ENCODE assay signal across 27 cellular contexts in genomic region chr5:88045146-88045545, GRCh38.
"Had no signal": no experiment of that assay in that cellular context is flagged by ENCODE, and none has a peak within 500 bp of the region (broad histone marks: within the 10 kb centered on the region; RNA-seq: fewer than 3 reads in every experiment).

No MANE protein-coding gene starts in this region.

- DNase-seq: cerebellar nuclear complex; cortex of kidney; effector CD4-positive, alpha-beta T cell; foreskin fibroblast; gastrocnemius medialis; heart right ventricle; immature natural killer cell; islet precursor cell; kidney glomerular epithelial cell; left colon; left ventricle myocardium superior; lower lobe of right lung; mucosa of descending colon; naive B cell; right cardiac atrium; sigmoid colon; stimulated activated CD4-positive, alpha-beta T cell treated with anti-CD3 and anti-CD28 coated beads, Interleukin-2, amount 100 ng/mL, for 24 hours; stimulated activated CD4-positive, alpha-beta T cell treated with anti-CD3 and anti-CD28 coated beads, Interleukin-4, amount 100 ng/mL, for 24 hours; stimulated activated naive CD4-positive, alpha-beta T cell treated with Interleukin-2 at 50 U/mL for 16 hours; stomach; testis; tibial artery had no signal

- H3K27me3 Mint-ChIP-seq: naive B cell; natural killer cell treated with Interleukin-12 subunit alpha and Interleukin-12 subunit beta and Interleukin-15 and Interleukin-18, amount 100 ng/mL, for 72 hours; type B pancreatic cell had no signal

- H3K4me1 Mint-ChIP-seq: immature natural killer cell; memory B cell; naive B cell; stimulated activated effector memory CD8-positive, alpha-beta T cell treated with anti-CD3 and anti-CD28 coated beads, Interleukin-12 subunit alpha, Interleukin-12 subunit beta, amount 100 ng/mL, for 72 hours had no signal

- H3K4me3 Mint-ChIP-seq: immature natural killer cell; memory B cell; naive B cell; natural killer cell treated with Interleukin-12 subunit alpha and Interleukin-12 subunit beta and Interleukin-15 and Interleukin-18, amount 100 ng/mL, for 72 hours; neural crest cell; stimulated activated effector memory CD8-positive, alpha-beta T cell treated with anti-CD3 and anti-CD28 coated beads, Interleukin-12 subunit alpha, Interleukin-12 subunit beta, amount 100 ng/mL, for 72 hours; type B pancreatic cell had no signal

- H3K36me3 Mint-ChIP-seq: immature natural killer cell; memory B cell; naive B cell; natural killer cell treated with Interleukin-12 subunit alpha and Interleukin-12 subunit beta and Interleukin-15 and Interleukin-18, amount 100 ng/mL, for 72 hours; stimulated activated effector memory CD8-positive, alpha-beta T cell treated with anti-CD3 and anti-CD28 coated beads, Interleukin-12 subunit alpha, Interleukin-12 subunit beta, amount 100 ng/mL, for 72 hours; type B pancreatic cell had no signal

- H3K27ac Mint-ChIP-seq: immature natural killer cell; memory B cell; naive B cell; natural killer cell treated with Interleukin-12 subunit alpha and Interleukin-12 subunit beta and Interleukin-15 and Interleukin-18, amount 100 ng/mL, for 72 hours; stimulated activated effector memory CD8-positive, alpha-beta T cell treated with anti-CD3 and anti-CD28 coated beads, Interleukin-12 subunit alpha, Interleukin-12 subunit beta, amount 100 ng/mL, for 72 hours; type B pancreatic cell had no signal

- H3K9me3 Mint-ChIP-seq: memory B cell; natural killer cell treated with Interleukin-12 subunit alpha and Interleukin-12 subunit beta and Interleukin-15 and Interleukin-18, amount 100 ng/mL, for 72 hours; neural crest cell; stimulated activated effector memory CD8-positive, alpha-beta T cell treated with anti-CD3 and anti-CD28 coated beads, Interleukin-12 subunit alpha, Interleukin-12 subunit beta, amount 100 ng/mL, for 72 hours; type B pancreatic cell had no signal
